In genomic region chr7:117212969-117213877, GRCh38 we compare ENCODE assay signal across 8 cellular contexts.
A peak's percentile ranks its signal among the peaks of the same experiment; 100 is the strongest.
DNase-seq lines count a peak whose midpoint lies in the region; ATAC-seq and TF ChIP-seq lines count a peak whose summit lies in the region.

No MANE protein-coding gene starts in this region.

- H3K36me3 Mint-ChIP-seq in mesothelial cell of epicardium = peaks cover 12% of the 10 kb centered on the region

- in situ Hi-C loops in GM13977 (cut with MboI; ENCODE audit: low pct_unique_long_range_greater_than_20kb, low sequenced_read_pairs, unreplicated experiment) = no loop called here

- CTCF ChIA-PET in AG04449 (lab: Yijun Ruan, JAX) = interaction anchor here (0.6 to 4.6 kb wide), 44 partner anchors 11 to 282 kb away, joined by 3 to 47 read pairs (median 5); no protein-coding TSS in a partner anchor

- peaks cover 39% of the 10 kb centered on the region for H3K4me1 Mint-ChIP-seq in mesothelial cell of epicardium

- intact Hi-C loops in stomach (cut with DNase I; ENCODE audit: low total_unique reads) = no loop called here

- H3K4me3 ChIP-seq in AG04449 (ENCODE audit: low read depth, low read length) (no peak overlapping the region), stomach (no peak overlapping the region)

- no peaks in the 10 kb centered on the region for H3K9me3 Mint-ChIP-seq in mesothelial cell of epicardium

- peaks cover 0 to 20% (median 14%) of the 10 kb centered on the region in 4 donors for H3K36me3 ChIP-seq in stomach

- H3K4me3 Mint-ChIP-seq in mesothelial cell of epicardium = no peak overlapping the region

- no peaks in the 10 kb centered on the region for H3K27me3 ChIP-seq in stomach

- POLR2A ChIA-PET in AG04449 (lab: Yijun Ruan, JAX) = interaction anchor here (1.2 kb wide), 1 partner anchor 110 kb away, joined by 7 read pairs; the partner anchor contains the start of gene WNT2

- TF ChIP-seq CTCF in AG04449 (IDR thresholded peaks at IDR 0.05; ENCODE audit: insufficient read depth, low read length, missing control alignments) (peak; percentile 90), GM13977 (IDR thresholded peaks at IDR 0.05; ENCODE audit: extremely low read depth, insufficient read depth, missing control alignments) (peak; percentile 89), mesothelial cell of epicardium (IDR thresholded peaks at IDR 0.05; ENCODE audit: unreplicated experiment) (peak; percentile 91), stomach (IDR thresholded peaks at IDR 0.05) (peak in 5 of 7 experiments; percentile 43 to 89 (median 82))

- peak; percentile 84 for ATAC-seq in HG02885 (IDR thresholded peaks at IDR 0.05; ENCODE audit: poor library complexity, unreplicated experiment)

- H3K9me3 ChIP-seq in stomach = no peaks in the 10 kb centered on the region

- TF ChIP-seq POLR2A in stomach (IDR thresholded peaks at IDR 0.05) = no peak

- H3K27ac ChIP-seq in stomach = no peak overlapping the region

- peaks cover 0 to 9% (median 0%) of the 10 kb centered on the region in 4 donors for H3K4me1 ChIP-seq in stomach

- DNase-seq in AG04449 (ENCODE audit: low read depth, low spot score) (no peak), GM13977 (ENCODE audit: low spot score) (peak; percentile 51), NCI-H2029 treated with DMSO at 0.1 percent for 48 hours (lab: John Stamatoyannopoulos, UW) (peak; percentile 45), mesothelial cell of epicardium (ENCODE audit: low spot score in 2 of 2, unreplicated experiment in 2 of 2) (peak in 1 of 2 experiments; percentile 69), stomach (peak; percentile 57)
- DNase-seq in activated CD4-positive, alpha-beta T cell treated with anti-CD3 and anti-CD28 coated beads for 1 hour = peak; percentile 9
- peak; percentile 10 for DNase-seq in effector CD4-positive, alpha-beta T cell

- no peaks in the 10 kb centered on the region for H3K27me3 Mint-ChIP-seq in mesothelial cell of epicardium (ENCODE audit: low read depth)

- peak overlapping the region; percentile 36 for H3K27ac Mint-ChIP-seq in mesothelial cell of epicardium

- TF ChIP-seq EP300 in stomach (IDR thresholded peaks at IDR 0.05) = no peak

- WGBS in stomach, 5 donors = 49 to 73% (median 70%) methylated on average over 5 of the region's 5 CpGs
